Comparison of ENCODE assay signal across 15 cellular contexts in genomic region chr16:87308826-87309225, GRCh38.
"Had no signal": no experiment of that assay in that cellular context is flagged by ENCODE, and none has a peak within 500 bp of the region (broad histone marks: within the 10 kb centered on the region; RNA-seq: fewer than 3 reads in every experiment).

No MANE protein-coding gene starts in this region.

- H3K4me1 Mint-ChIP-seq: immature natural killer cell, nephron had no signal

- H3K4me3 Mint-ChIP-seq: activated naive CD4-positive, alpha-beta T cell treated with anti-CD3 and anti-CD28 coated beads for 36 hours; effector memory CD8-positive, alpha-beta T cell; immature natural killer cell; nephron had no signal

- H3K27me3 Mint-ChIP-seq: effector memory CD8-positive, alpha-beta T cell had no signal

- H3K9me3 Mint-ChIP-seq: activated naive CD4-positive, alpha-beta T cell treated with anti-CD3 and anti-CD28 coated beads for 36 hours; effector memory CD8-positive, alpha-beta T cell; immature natural killer cell; nephron had no signal

- ATAC-seq: effector memory CD8-positive, alpha-beta T cell; sciatic nerve had no signal

- DNase-seq: activated naive CD4-positive, alpha-beta T cell treated with anti-CD3 and anti-CD28 coated beads for 36 hours; dermis blood vessel endothelial cell; effector memory CD8-positive, alpha-beta T cell; esophagus squamous epithelium; immature natural killer cell; kidney glomerular epithelial cell; left ventricle myocardium inferior; mammary epithelial cell; midbrain; stimulated activated naive CD4-positive, alpha-beta T cell; substantia nigra; transverse colon; uterus had no signal

- H3K27ac Mint-ChIP-seq: activated naive CD4-positive, alpha-beta T cell treated with anti-CD3 and anti-CD28 coated beads for 36 hours; effector memory CD8-positive, alpha-beta T cell; immature natural killer cell; nephron had no signal
